Comparison of ENCODE assay signal across 21 cellular contexts in genomic region chr6:111173946-111174345, GRCh38.
DNase-seq lines count a peak whose midpoint lies in the region; ATAC-seq, FAIRE-seq and TF ChIP-seq lines count a peak whose summit lies in the region.
"Had no signal": no experiment of that assay in that cellular context is flagged by ENCODE, and none has a peak within 500 bp of the region (broad histone marks: within the 10 kb centered on the region; RNA-seq: fewer than 3 reads in every experiment).

No MANE protein-coding gene starts in this region.

- no peaks in the 10 kb centered on the region for H3K27me3 ChIP-seq in PC-9 (ENCODE audit: insufficient read depth, low read depth)
- H3K27me3 ChIP-seq: heart left ventricle, SJCRH30 had no signal

- POLR2A ChIA-PET in PC-9 (lab: Charles Lee; ENCODE audit: unreplicated experiment): no interaction called here

- peak; percentile 82 for FAIRE-seq in D721Med (lab: Jason Lieb, UNC)
- FAIRE-seq: RCC 7860 had no signal

- CTCF ChIA-PET in PC-9 (lab: Charles Lee): no interaction called here

- intact Hi-C loops in PC-9 (cut with micrococcal nuclease; ENCODE audit: unreplicated experiment): no loop called here

- no peak overlapping the region for H2AFZ ChIP-seq in PC-9

- TF ChIP-seq CTCF in D721Med (IDR thresholded peaks at IDR 0.05; ENCODE audit: insufficient read depth, missing control alignments) (no peak), PC-9 (conservative IDR thresholded peaks at IDR 0.05) (0 out of 2 replicates have a peak, but pooled peaks have one; percentile 14)

- no peaks in the 10 kb centered on the region for H3K4me1 ChIP-seq in PC-9 (replicated peaks; ENCODE audit: insufficient read depth)
- H3K4me1 ChIP-seq: SJCRH30 had no signal

- no TSS peak for BruUV-seq in PC-9 (replicated peaks; lab: Mats Ljungman, UMichigan)

- H4K20me1 ChIP-seq in PC-9 (ENCODE audit: insufficient read depth): no peaks in the 10 kb centered on the region

- H3K4me3 ChIP-seq in PC-9: no peak overlapping the region
- H3K4me3 ChIP-seq: heart left ventricle, SJCRH30 had no signal

- H3K9me2 ChIP-seq in PC-9 (ENCODE audit: insufficient read depth): no peaks in the 10 kb centered on the region

- no peaks in the 10 kb centered on the region for H3K36me3 ChIP-seq in PC-9 (ENCODE audit: low read depth)
- H3K36me3 ChIP-seq: heart left ventricle had no signal

- no peaks in the 10 kb centered on the region for H3F3A ChIP-seq in PC-9 (ENCODE audit: insufficient read depth, low read depth)

- H3K27ac ChIP-seq in PC-9: no peak overlapping the region
- H3K27ac ChIP-seq: heart left ventricle, SJCRH30, VCaP had no signal

- DNase-seq in A172 (ENCODE audit: low spot score) (peak; percentile 4), D721Med (ENCODE audit: insufficient read length, low spot score) (peak; percentile 51), PC-9 (no peak), NCI-H2227 (lab: John Stamatoyannopoulos, UW; ENCODE audit: unreplicated experiment) (no peak)
- DNase-seq in central memory CD4-positive, alpha-beta T cell: peak; percentile 4
- DNase-seq in stimulated activated CD8-positive, alpha-beta memory T cell treated with anti-CD3 and anti-CD28 coated beads, Interleukin-4, amount 100 ng/mL, for 48 hours: no peak
- DNase-seq: ACHN; activated CD4-positive, alpha-beta T cell treated with anti-CD3 and anti-CD28 coated beads, Interleukin-2, amount 50 U/mL, for 1 hour; activated naive CD8-positive, alpha-beta T cell treated with anti-CD3 and anti-CD28 coated beads for 36 hours; Calu3; EL; heart left ventricle; left colon; NCI-H1417 treated with DMSO at 0.1 percent for 48 hours; NCI-H2107; NCI-H510A; SJCRH30 had no signal

- ATAC-seq in HG02970 (IDR thresholded peaks at IDR 0.05; ENCODE audit: low FRiP score, unreplicated experiment): no peak
- ATAC-seq in HG03045 (IDR thresholded peaks at IDR 0.05; ENCODE audit: unreplicated experiment): no peak
- ATAC-seq: heart left ventricle, left colon had no signal

- no peaks in the 10 kb centered on the region for H3K79me2 ChIP-seq in PC-9 (ENCODE audit: low read depth)

- no peak overlapping the region for H3K4me2 ChIP-seq in PC-9

- no peaks in the 10 kb centered on the region for H3K9me3 ChIP-seq in PC-9 (ENCODE audit: insufficient read depth, low read depth)
- H3K9me3 ChIP-seq: heart left ventricle, SJCRH30 had no signal

Comparison
In these comparisons a context has a peak if more than half of its experiments do, and no peak if none do; other contexts are left out.
1. DNase-seq: peak in A172 (single experiment), D721Med (single experiment) and central memory CD4-positive, alpha-beta T cell (single experiment); none in PC-9 (0 of 2), NCI-H2227 (single experiment) and stimulated activated CD8-positive, alpha-beta memory T cell treated with anti-CD3 and anti-CD28 coated beads, Interleukin-4, amount 100 ng/mL, for 48 hours (single experiment).